Comparison of ENCODE assay signal across 25 cellular contexts in the genomic region with DNA sequence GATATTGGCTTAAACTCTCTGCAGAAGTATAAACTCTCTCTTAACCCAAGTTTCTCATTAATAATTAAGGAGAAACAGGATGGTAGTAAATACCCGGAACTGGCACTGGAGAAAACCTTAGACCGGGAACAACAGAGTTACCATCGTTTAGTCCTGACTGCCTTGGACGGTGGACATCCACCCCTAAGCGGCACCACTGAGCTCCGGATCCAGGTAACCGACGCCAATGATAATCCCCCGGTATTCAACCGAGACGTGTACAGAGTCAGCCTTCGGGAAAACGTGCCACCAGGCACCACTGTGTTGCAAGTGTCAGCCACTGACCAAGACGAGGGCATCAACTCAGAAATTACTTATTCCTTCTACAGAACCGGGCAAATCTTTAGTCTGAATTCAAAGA. TPM values are rescaled to one million over a fixed set of nuclear protein-coding genes. Genes with fewer than 3 reads are reported as not detected.
DNase-seq lines count a peak whose midpoint lies in the region; ATAC-seq and TF ChIP-seq lines count a peak whose summit lies in the region.
"Had no signal": no experiment of that assay in that cellular context is flagged by ENCODE, and none has a peak within 500 bp of the region (broad histone marks: within the 10 kb centered on the region; RNA-seq: fewer than 3 reads in every experiment).

No MANE protein-coding gene starts in this region.

- H3F3A ChIP-seq in PC-3 (ENCODE audit: low read length, unreplicated experiment) (no peaks in the 10 kb centered on the region), MM.1S (ENCODE audit: insufficient read depth, low read length) (no peaks in the 10 kb centered on the region)

- H3K4me3 Mint-ChIP-seq in activated naive CD4-positive, alpha-beta T cell treated with anti-CD3 and anti-CD28 coated beads for 36 hours = no peak overlapping the region
- H3K4me3 Mint-ChIP-seq: central memory CD8-positive, alpha-beta T cell had no signal

- BruUV-seq in PC-3 (replicated peaks; lab: Mats Ljungman, UMichigan) = no TSS peak

- H3K4me2 ChIP-seq in PC-3 (ENCODE audit: low read length) (no peak overlapping the region), MM.1S (ENCODE audit: low read depth, low read length) (no peak overlapping the region)
- H3K4me2 ChIP-seq: KMS-11, SK-N-SH had no signal

- H2AFZ ChIP-seq in PC-3 (ENCODE audit: low read length) (no peak overlapping the region), MM.1S (ENCODE audit: low read length) (no peak overlapping the region)

- H3K27me3 ChIP-seq in right atrium auricular region = no peaks in the 10 kb centered on the region
- no peaks in the 10 kb centered on the region for H3K27me3 ChIP-seq in PC-3 (ENCODE audit: low read length)
- no peaks in the 10 kb centered on the region for H3K27me3 ChIP-seq in muscle layer of duodenum (ENCODE audit: low read depth, low read length)
- H3K27me3 ChIP-seq in MM.1S (replicated peaks; ENCODE audit: insufficient read depth, low read length) = peaks cover 10% of the 10 kb centered on the region; the same call in 1 of the 2 replicates

- peaks cover 5% of the 10 kb centered on the region for H3K4me1 Mint-ChIP-seq in activated naive CD4-positive, alpha-beta T cell treated with anti-CD3 and anti-CD28 coated beads for 36 hours (ENCODE audit: low read depth)
- H3K4me1 Mint-ChIP-seq: CD8-positive, alpha-beta memory T cell; central memory CD8-positive, alpha-beta T cell had no signal

- H3K9me3 Mint-ChIP-seq in activated naive CD4-positive, alpha-beta T cell treated with anti-CD3 and anti-CD28 coated beads for 36 hours = peaks cover 22% of the 10 kb centered on the region

- H3K4me1 ChIP-seq in right atrium auricular region (peaks cover 0 to 11% of the 10 kb centered on the region in 2 donors), PC-3 (ENCODE audit: insufficient read depth, low read length) (no peaks in the 10 kb centered on the region), muscle layer of duodenum (ENCODE audit: control insufficient read depth in 1 of 2, insufficient read depth in 2 of 2, low read length in 2 of 2) (peaks cover 0 to 4% of the 10 kb centered on the region in 2 donors), MM.1S (ENCODE audit: low read length) (no peaks in the 10 kb centered on the region)
- H3K4me1 ChIP-seq: lower lobe of right lung had no signal

- intact Hi-C loops in left ventricle myocardium superior (cut with micrococcal nuclease) (no loop called here), PC-3 (cut with micrococcal nuclease) (loop anchor here (5.0 kb wide), 1 partner anchor 109 kb away; no protein-coding TSS in a partner anchor)
- intact Hi-C loops in activated naive CD4-positive, alpha-beta T cell treated with anti-CD3 and anti-CD28 coated beads for 36 hours (cut with micrococcal nuclease) = no loop called here

- peak; percentile 43 for ATAC-seq in left ventricle myocardium superior
- ATAC-seq in PC-3 = no peak

- H3K79me2 ChIP-seq in PC-3 (ENCODE audit: low read length) = no peaks in the 10 kb centered on the region
- H3K79me2 ChIP-seq in MM.1S (ENCODE audit: low read length) = no peaks in the 10 kb centered on the region

- no peaks in the 10 kb centered on the region for H3K36me3 ChIP-seq in right atrium auricular region
- peaks cover 9% of the 10 kb centered on the region; the same call in 1 of the 2 replicates for H3K36me3 ChIP-seq in PC-3 (ENCODE audit: low read depth, low read length)
- H3K36me3 ChIP-seq in muscle layer of duodenum (ENCODE audit: control insufficient read depth in 1 of 2, insufficient read depth in 2 of 2, low read length in 2 of 2) = peaks cover 0 to 4% of the 10 kb centered on the region in 2 donors
- H3K36me3 ChIP-seq in MM.1S (replicated peaks; ENCODE audit: insufficient read depth, low read length) = no peaks in the 10 kb centered on the region
- H3K36me3 ChIP-seq: lower lobe of right lung, WERI-Rb-1 had no signal

- no peaks in the 10 kb centered on the region for H4K20me1 ChIP-seq in PC-3 (ENCODE audit: low read length)
- no peaks in the 10 kb centered on the region for H4K20me1 ChIP-seq in MM.1S (ENCODE audit: insufficient read depth, low read length)

- peaks cover 27 to 84% of the 10 kb centered on the region in 2 donors for H3K9me3 ChIP-seq in right atrium auricular region
- peaks cover 7% of the 10 kb centered on the region; the same call in 1 of the 2 replicates for H3K9me3 ChIP-seq in PC-3 (ENCODE audit: low read length)
- peaks cover 46 to 77% of the 10 kb centered on the region in 2 donors for H3K9me3 ChIP-seq in muscle layer of duodenum (ENCODE audit: control insufficient read depth in 1 of 2, low read length in 2 of 2)
- no peaks in the 10 kb centered on the region for H3K9me3 ChIP-seq in MM.1S (replicated peaks; ENCODE audit: insufficient read depth, low read length)

- no peaks in the 10 kb centered on the region for H3K9me2 ChIP-seq in PC-3 (replicated peaks; ENCODE audit: low read length)
- no peaks in the 10 kb centered on the region for H3K9me2 ChIP-seq in MM.1S (replicated peaks; ENCODE audit: insufficient read depth, low read length)
- H3K9me2 ChIP-seq: SK-N-SH had no signal

- POLR2A ChIA-PET in PC-3 (lab: Charles Lee; ENCODE audit: unreplicated experiment) = no interaction called here

- H3K27ac Mint-ChIP-seq in activated naive CD4-positive, alpha-beta T cell treated with anti-CD3 and anti-CD28 coated beads for 36 hours = no peak overlapping the region
- H3K27ac Mint-ChIP-seq: activated CD4-positive, alpha-beta memory T cell treated with anti-CD3 and anti-CD28 coated beads for 36 hours; CD8-positive, alpha-beta memory T cell had no signal

- peaks cover 58% of the 10 kb centered on the region for H3K27me3 Mint-ChIP-seq in activated naive CD4-positive, alpha-beta T cell treated with anti-CD3 and anti-CD28 coated beads for 36 hours (ENCODE audit: low read depth)

- H3K36me3 Mint-ChIP-seq in activated naive CD4-positive, alpha-beta T cell treated with anti-CD3 and anti-CD28 coated beads for 36 hours (ENCODE audit: low read depth) = peaks cover 9% of the 10 kb centered on the region

- H3K4me3 ChIP-seq in right atrium auricular region (no peak overlapping the region), PC-3 (ENCODE audit: low read length) (peak overlapping the region; percentile 23), muscle layer of duodenum (ENCODE audit: low read depth in 1 of 2, low read length in 2 of 2) (peak overlapping the region; percentile 33 to 54), MM.1S (ENCODE audit: low read length) (no peak overlapping the region)

- no peak for DNase-seq in left ventricle myocardium superior
- no peak for DNase-seq in right atrium auricular region (ENCODE audit: low spot score)
- DNase-seq in PC-3 = no peak
- DNase-seq in activated naive CD4-positive, alpha-beta T cell treated with anti-CD3 and anti-CD28 coated beads for 36 hours = no peak
- DNase-seq in MM.1S = no peak
- DNase-seq in DMS 273 treated with DMSO at 0.1 percent for 48 hours (lab: John Stamatoyannopoulos, UW) = no peak
- DNase-seq: activated CD4-positive, alpha-beta memory T cell treated with anti-CD3 and anti-CD28 coated beads for 36 hours; activated naive CD4-positive, alpha-beta T cell treated with Interleukin-2 at 50 U/mL for 16 hours; aorta; CD8-positive, alpha-beta memory T cell; DMS79 treated with DMSO at 0.1 percent for 48 hours; dorsolateral prefrontal cortex; hippocampal formation; lower lobe of right lung; MV-4-11; NCI-H1694; NCI-H2171 treated with DMSO at 0.1 percent for 48 hours; NCI-H524 treated with DMSO at 0.1 percent for 48 hours; RPMI8226; SK-N-SH; WERI-Rb-1 had no signal

- TF ChIP-seq CTCF in right atrium auricular region (IDR thresholded peaks at IDR 0.05) = no peak
- TF ChIP-seq CTCF in PC-3 (conservative IDR thresholded peaks at IDR 0.05; ENCODE audit: low read depth, low read length) = no peak
- no peak for TF ChIP-seq CTCF in MM.1S (IDR thresholded peaks at IDR 0.05; ENCODE audit: low read length)

- CTCF ChIA-PET in PC-3 (lab: Charles Lee) = interaction anchor here (2.4 kb wide), 1 partner anchor 126 kb away, joined by 7 read pairs; no protein-coding TSS in a partner anchor
- CTCF ChIA-PET in activated naive CD4-positive, alpha-beta T cell treated with anti-CD3 and anti-CD28 coated beads for 36 hours (lab: Charles Lee) = interaction anchor here (1.8 to 1.9 kb wide), 3 partner anchors 14 to 114 kb away, joined by 7 to 9 read pairs (median 9); a partner anchor contains a TSS

- H3K9ac ChIP-seq in PC-3 (ENCODE audit: low read length) (no peak overlapping the region), MM.1S (ENCODE audit: low read length) (no peak overlapping the region)
- H3K9ac ChIP-seq: KMS-11, SK-N-SH had no signal

- no peak overlapping the region for H3K27ac ChIP-seq in right atrium auricular region
- no peak overlapping the region for H3K27ac ChIP-seq in PC-3 (ENCODE audit: low read length)
- no peak overlapping the region for H3K27ac ChIP-seq in muscle layer of duodenum (ENCODE audit: low read length)
- no peak overlapping the region for H3K27ac ChIP-seq in MM.1S (ENCODE audit: low read length)
- H3K27ac ChIP-seq: dorsolateral prefrontal cortex, KMS-11, lower lobe of right lung, WERI-Rb-1 had no signal

RNA-seq across cellular contexts. Expression of a gene that starts 0.9 kb away (rescaled TPM):
- total RNA-seq in left ventricle myocardium superior (6.4 TPM), right atrium auricular region (1 to 10 TPM; 9.7 TPM), PC-3 (2014; rRNA removed) (9.0 and 10.3 TPM in 2 replicates)
- total RNA-seq in activated naive CD4-positive, alpha-beta T cell treated with anti-CD3 and anti-CD28 coated beads for 36 hours = under 1 TPM in 1 of 2 experiments, not detected in 1; 0.12 TPM
- total RNA-seq: HT-29 had no signal

RNA-seq across cellular contexts. Expression of a gene that starts 4.0 kb away (rescaled TPM):
- total RNA-seq in left ventricle myocardium superior = 4.5 TPM
- total RNA-seq in right atrium auricular region = 1 to 10 TPM; 3.7 to 5.2 TPM
- total RNA-seq in PC-3 (2014; rRNA removed) = 1.9 and 2.9 TPM in 2 replicates
- under 1 TPM in 1 of 2 experiments, not detected in 1; 0.07 TPM for total RNA-seq in activated naive CD4-positive, alpha-beta T cell treated with anti-CD3 and anti-CD28 coated beads for 36 hours

RNA-seq across cellular contexts. Expression of a gene that starts 6.2 kb away (rescaled TPM):
- total RNA-seq in left ventricle myocardium superior = 9.1 TPM
- 1 to 10 TPM; 5.0 to 5.7 TPM for total RNA-seq in right atrium auricular region
- total RNA-seq in PC-3 (2014; rRNA removed) = 0.23 and 0.51 TPM in 2 replicates
- total RNA-seq in activated naive CD4-positive, alpha-beta T cell treated with anti-CD3 and anti-CD28 coated beads for 36 hours = not detected
- total RNA-seq: activated CD4-positive, alpha-beta memory T cell treated with anti-CD3 and anti-CD28 coated beads for 36 hours; HT-29 had no signal

RNA-seq across cellular contexts. Expression of a gene that starts 9.2 kb away (rescaled TPM):
- 4.7 TPM for total RNA-seq in left ventricle myocardium superior
- total RNA-seq in right atrium auricular region = 1 to 10 TPM; 5.0 to 7.1 TPM
- total RNA-seq in PC-3 (2014; rRNA removed) = 1.1 and 1.8 TPM in 2 replicates
- under 1 TPM in 1 of 2 experiments, not detected in 1; 0.05 TPM for total RNA-seq in activated naive CD4-positive, alpha-beta T cell treated with anti-CD3 and anti-CD28 coated beads for 36 hours

RNA-seq across cellular contexts. Expression of a gene that starts 11.1 kb away (rescaled TPM):
- total RNA-seq in left ventricle myocardium superior (5.4 TPM), right atrium auricular region (1 to 10 TPM; 6.3 to 6.4 TPM), PC-3 (2014; rRNA removed) (0.73 and 1.3 TPM in 2 replicates)
- not detected for total RNA-seq in activated naive CD4-positive, alpha-beta T cell treated with anti-CD3 and anti-CD28 coated beads for 36 hours

Comparison
In these comparisons a context has a peak if more than half of its experiments do, and no peak if none do; other contexts are left out.
1. H3K4me3 ChIP-seq: peak in PC-3 (single experiment) and muscle layer of duodenum (2 of 2); none in right atrium auricular region (0 of 2) and MM.1S (single experiment).